Comparison of ENCODE assay signal across 1 cellular context in genomic region chr21:44939532-44940115, GRCh38.
TF ChIP-seq lines count a peak whose summit lies in the region.

Gene SLX9, plus strand, starts transcription at chr21:44940029. Its CDS starts 29 bp downstream, at chr21:44940058.

TF ChIP-seq in HepG2, 621 proteins besides CTCF, POLR2A, EP300 and RAD21 (continued from another document and continues in another):
- TF ChIP-seq ZNF780A (CRISPR knock-in tag; IDR thresholded peaks at IDR 0.05) = peak; percentile 76; the same call in 1 of the 2 replicates
- TF ChIP-seq CREBL2 (CRISPR knock-in tag; IDR thresholded peaks at IDR 0.05; ENCODE audit: borderline replicate concordance) = no peak
- TF ChIP-seq HNF1B (CRISPR knock-in tag; IDR thresholded peaks at IDR 0.05) = peak; percentile 49; the same call in 1 of the 2 replicates
- TF ChIP-seq SRSF1 (optimal IDR thresholded peaks at IDR 0.05; ENCODE audit: low read depth, low read length) = no peak
- TF ChIP-seq ZNF775 (CRISPR knock-in tag; IDR thresholded peaks at IDR 0.05; ENCODE audit: borderline replicate concordance) = no peak
- no peak for TF ChIP-seq CENPT (CRISPR knock-in tag; IDR thresholded peaks at IDR 0.05; ENCODE audit: low read depth)
- TF ChIP-seq ATF6 (CRISPR knock-in tag; conservative IDR thresholded peaks at IDR 0.05) = no peak
- peak; percentile 85; the same call in 1 of the 2 replicates for TF ChIP-seq CSRNP1 (CRISPR knock-in tag; IDR thresholded peaks at IDR 0.05)
- peak; percentile 75 for TF ChIP-seq HDAC2 (CRISPR knock-in tag; IDR thresholded peaks at IDR 0.05)
- TF ChIP-seq ZNF331 (CRISPR knock-in tag; IDR thresholded peaks at IDR 0.05) = peak; percentile 80; the same call in 1 of the 2 replicates
- no peak for TF ChIP-seq ATF7 (IDR thresholded peaks at IDR 0.05)
- peak; percentile 56; the same call in 1 of the 2 replicates for TF ChIP-seq ATF7 (CRISPR knock-in tag; IDR thresholded peaks at IDR 0.05)
- no peak; the same call in 1 of the 2 replicates for TF ChIP-seq NCOR1 (IDR thresholded peaks at IDR 0.05; ENCODE audit: borderline replicate concordance, low read length)
- TF ChIP-seq ZNF362 (CRISPR knock-in tag; IDR thresholded peaks at IDR 0.05; ENCODE audit: borderline replicate concordance) = peak; percentile 68; the same call in 1 of the 2 replicates
- 0 out of 2 replicates have a peak, but pooled peaks have one; percentile 16 for TF ChIP-seq HMG20B (CRISPR knock-in tag; conservative IDR thresholded peaks at IDR 0.05)
- peak; percentile 81 for TF ChIP-seq PHF8 (CRISPR knock-in tag; IDR thresholded peaks at IDR 0.05)
- TF ChIP-seq HDAC6 (IDR thresholded peaks at IDR 0.05; ENCODE audit: low read depth, low read length) = no peak
- peak; percentile 87 for TF ChIP-seq KAT7 (CRISPR knock-in tag; IDR thresholded peaks at IDR 0.05; ENCODE audit: borderline replicate concordance)
- peak; percentile 47; the same call in 1 of the 2 replicates for TF ChIP-seq ZNF563 (CRISPR knock-in tag; IDR thresholded peaks at IDR 0.05)
- no peak for TF ChIP-seq PLRG1 (conservative IDR thresholded peaks at IDR 0.05)
- TF ChIP-seq HOMEZ (CRISPR knock-in tag; IDR thresholded peaks at IDR 0.05; ENCODE audit: low read depth) = no peak
- TF ChIP-seq RNF2 (conservative IDR thresholded peaks at IDR 0.05; ENCODE audit: low read depth) = no peak; the same call in 1 of the 2 replicates
- TF ChIP-seq GABPB1 (CRISPR knock-in tag; IDR thresholded peaks at IDR 0.05) = peak; percentile 99
- no peak for TF ChIP-seq NR2F6 (IDR thresholded peaks at IDR 0.05)
- peak; percentile 68 for TF ChIP-seq NR2F6 (CRISPR knock-in tag; IDR thresholded peaks at IDR 0.05)
- TF ChIP-seq ZFP41 (CRISPR knock-in tag; IDR thresholded peaks at IDR 0.05; ENCODE audit: borderline replicate concordance) = 0 out of 2 replicates have a peak, but pooled peaks have one; percentile 20
- TF ChIP-seq ZNF704 (CRISPR knock-in tag; IDR thresholded peaks at IDR 0.05; ENCODE audit: borderline replicate concordance) = peak; percentile 82; the same call in 1 of the 2 replicates
- TF ChIP-seq ZBTB26 (CRISPR knock-in tag; IDR thresholded peaks at IDR 0.05; ENCODE audit: borderline replicate concordance) = 0 out of 2 replicates have a peak, but pooled peaks have one; percentile 26
- peak; percentile 89 for TF ChIP-seq ZMYM3 (CRISPR knock-in tag; IDR thresholded peaks at IDR 0.05)
- peak; percentile 52; the same call in 1 of the 2 replicates for TF ChIP-seq ZNF441 (CRISPR knock-in tag; IDR thresholded peaks at IDR 0.05; ENCODE audit: borderline replicate concordance)
- TF ChIP-seq SMC3 (IDR thresholded peaks at IDR 0.05; ENCODE audit: low read length) = no peak
- TF ChIP-seq BCL6 (CRISPR knock-in tag; IDR thresholded peaks at IDR 0.05) = peak; percentile 52; the same call in 1 of the 2 replicates
- TF ChIP-seq ELF1 (CRISPR knock-in tag; IDR thresholded peaks at IDR 0.05) = peak; percentile 75
- peak; percentile 93 for TF ChIP-seq SIN3B (IDR thresholded peaks at IDR 0.05; ENCODE audit: low read length)
- peak; percentile 90; the same call in 1 of the 2 replicates for TF ChIP-seq ZNF34 (CRISPR knock-in tag; IDR thresholded peaks at IDR 0.05; ENCODE audit: borderline replicate concordance)
- 0 out of 2 replicates have a peak, but pooled peaks have one; percentile 73 for TF ChIP-seq ZNF678 (CRISPR knock-in tag; IDR thresholded peaks at IDR 0.05)
- no peak for TF ChIP-seq MTERF4 (CRISPR knock-in tag; IDR thresholded peaks at IDR 0.05)
- peak; percentile 93; the same call in 1 of the 2 replicates for TF ChIP-seq ZNF761 (CRISPR knock-in tag; conservative IDR thresholded peaks at IDR 0.05)
- peak; percentile 86 for TF ChIP-seq ZNF781 (CRISPR knock-in tag; IDR thresholded peaks at IDR 0.05; ENCODE audit: borderline replicate concordance, not compliant biosample characterization)
- TF ChIP-seq KMT2B (CRISPR knock-in tag; IDR thresholded peaks at IDR 0.05) = peak; percentile 91
- TF ChIP-seq ZNF747 (CRISPR knock-in tag; IDR thresholded peaks at IDR 0.05; ENCODE audit: borderline replicate concordance) = peak; percentile 95
- no peak for TF ChIP-seq KDM1A (CRISPR knock-in tag; IDR thresholded peaks at IDR 0.05)
- TF ChIP-seq AGO2 (optimal IDR thresholded peaks at IDR 0.05; ENCODE audit: low read depth, low read length) = no peak
- TF ChIP-seq ATF1 (CRISPR knock-in tag; IDR thresholded peaks at IDR 0.05) = no peak
- TF ChIP-seq ZNF547 (CRISPR knock-in tag; IDR thresholded peaks at IDR 0.05) = no peak; the same call in 1 of the 2 replicates
- peak; percentile 91; the same call in 1 of the 2 replicates for TF ChIP-seq ZNF580 (CRISPR knock-in tag; IDR thresholded peaks at IDR 0.05; ENCODE audit: borderline replicate concordance, low read depth)
- peak; percentile 80; the same call in 1 of the 2 replicates for TF ChIP-seq ZNF839 (CRISPR knock-in tag; IDR thresholded peaks at IDR 0.05; ENCODE audit: borderline replicate concordance)
- TF ChIP-seq SALL2 (CRISPR knock-in tag; IDR thresholded peaks at IDR 0.05) = peak; percentile 69
- 0 out of 2 replicates have a peak, but pooled peaks have one; percentile 31 for TF ChIP-seq CERS6 (CRISPR knock-in tag; IDR thresholded peaks at IDR 0.05)
- TF ChIP-seq KLF13 (CRISPR knock-in tag; IDR thresholded peaks at IDR 0.05) = no peak
- no peak for TF ChIP-seq DPF2 (CRISPR knock-in tag; IDR thresholded peaks at IDR 0.05; ENCODE audit: borderline replicate concordance, low read depth)
